1 cellular context compared by ENCODE assay signal in the genomic region with DNA sequence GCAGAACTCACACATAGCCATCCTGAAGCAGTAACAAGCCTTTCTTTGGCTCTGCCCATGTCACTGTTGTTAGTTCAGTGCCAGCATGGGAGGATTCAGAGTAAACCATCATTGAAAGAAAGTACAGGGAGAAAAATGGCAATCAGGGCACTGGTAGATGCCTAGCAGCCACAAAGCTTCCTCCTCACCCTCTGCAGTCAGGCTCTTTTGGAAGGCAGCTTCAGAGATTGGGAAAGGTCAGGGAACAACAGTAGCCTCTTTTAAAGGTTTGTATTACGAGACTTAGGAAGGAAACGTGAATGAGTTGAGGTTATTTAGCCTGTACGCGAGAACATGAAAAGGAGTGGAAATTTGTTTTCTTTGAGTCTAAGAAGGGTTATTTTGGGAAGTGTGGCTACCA.
TF ChIP-seq lines count a peak whose summit lies in the region.

No MANE protein-coding gene starts in this region.

TF ChIP-seq in HCT116, 20 proteins besides CTCF, POLR2A, EP300 and RAD21 (continued from another document):
- TF ChIP-seq ATF3 (IDR thresholded peaks at IDR 0.05) (no peak), MAX (IDR thresholded peaks at IDR 0.05) (no peak), EZH2 (IDR thresholded peaks at IDR 0.05) (no peak), ELF1 (IDR thresholded peaks at IDR 0.05; ENCODE audit: borderline replicate concordance, low read depth) (no peak), JUND (IDR thresholded peaks at IDR 0.05) (no peak), CBX3 (IDR thresholded peaks at IDR 0.05; ENCODE audit: low read depth) (no peak), EZH2phosphoT487 (IDR thresholded peaks at IDR 0.05; ENCODE audit: borderline replicate concordance) (no peak), ZBTB33 (IDR thresholded peaks at IDR 0.05; ENCODE audit: extremely low read depth, insufficient replicate concordance, low read length) (no peak), SIN3A (IDR thresholded peaks at IDR 0.05; ENCODE audit: low read depth) (no peak)
TF ChIP-seq in HCT116: peak in this region for 0.
